In genomic region chr6:127990081-127990480, GRCh38 we compare ENCODE assay signal across 19 cellular contexts.
"Had no signal": no experiment of that assay in that cellular context is flagged by ENCODE, and none has a peak within 500 bp of the region (broad histone marks: within the 10 kb centered on the region; RNA-seq: fewer than 3 reads in every experiment).

No MANE protein-coding gene starts in this region.

- H3K27ac Mint-ChIP-seq: activated naive CD4-positive, alpha-beta T cell treated with anti-CD3 and anti-CD28 coated beads, Interleukin-2, amount 10 ng/mL, durations not matched to agents 7 days and 5 days; nephron; progenitor cell of endocrine pancreas; stimulated activated effector memory CD8-positive, alpha-beta T cell treated with anti-CD3 and anti-CD28 coated beads, Interleukin-12 subunit alpha, Interleukin-12 subunit beta, amount 100 ng/mL, for 72 hours had no signal

- H3K4me3 Mint-ChIP-seq: activated naive CD4-positive, alpha-beta T cell treated with anti-CD3 and anti-CD28 coated beads, Interleukin-2, amount 10 ng/mL, durations not matched to agents 7 days and 5 days; nephron; stimulated activated effector memory CD8-positive, alpha-beta T cell treated with anti-CD3 and anti-CD28 coated beads, Interleukin-12 subunit alpha, Interleukin-12 subunit beta, amount 100 ng/mL, for 72 hours had no signal

- ATAC-seq: effector memory CD8-positive, alpha-beta T cell; gastrocnemius medialis; left ventricle myocardium superior; mucosa of descending colon; right lobe of liver; stimulated activated effector memory CD8-positive, alpha-beta T cell treated with anti-CD3 and anti-CD28 coated beads, Interleukin-12 subunit alpha, Interleukin-12 subunit beta, amount 100 ng/mL, for 72 hours had no signal

- DNase-seq: activated CD4-positive, alpha-beta T cell treated with anti-CD3 and anti-CD28 coated beads for 48 hours; activated CD4-positive, alpha-beta T cell treated with anti-CD3 and anti-CD28 coated beads, Interleukin-2, amount 50 U/mL, for 48 hours; activated gamma-delta T cell; activated naive CD4-positive, alpha-beta T cell treated with anti-CD3 and anti-CD28 coated beads, Interleukin-2, amount 10 ng/mL, durations not matched to agents 7 days and 5 days; anterior cingulate cortex; colonic mucosa; effector memory CD8-positive, alpha-beta T cell; erythroblast; gastrocnemius medialis; glutamatergic neuron; left ventricle myocardium superior; mucosa of descending colon; ovary; right lobe of liver; stimulated activated CD4-positive, alpha-beta T cell treated with anti-CD3 and anti-CD28 coated beads, Interleukin-4, amount 100 ng/mL, for 1 hour; tibial artery had no signal

- H3K4me1 Mint-ChIP-seq: nephron had no signal

- H3K9me3 Mint-ChIP-seq: activated naive CD4-positive, alpha-beta T cell treated with anti-CD3 and anti-CD28 coated beads, Interleukin-2, amount 10 ng/mL, durations not matched to agents 7 days and 5 days; effector memory CD8-positive, alpha-beta T cell; nephron had no signal

- H3K36me3 Mint-ChIP-seq: stimulated activated effector memory CD8-positive, alpha-beta T cell treated with anti-CD3 and anti-CD28 coated beads, Interleukin-12 subunit alpha, Interleukin-12 subunit beta, amount 100 ng/mL, for 72 hours had no signal

- H3K27me3 Mint-ChIP-seq: activated naive CD4-positive, alpha-beta T cell treated with anti-CD3 and anti-CD28 coated beads, Interleukin-2, amount 10 ng/mL, durations not matched to agents 7 days and 5 days; effector memory CD8-positive, alpha-beta T cell; progenitor cell of endocrine pancreas had no signal
